Comparison of ENCODE assay signal across 8 cellular contexts in genomic region chr20:3204124-3204794, GRCh38. TPM values are rescaled to one million over a fixed set of nuclear protein-coding genes. Genes with fewer than 3 reads are reported as not detected.
DNase-seq lines count a peak whose midpoint lies in the region; ATAC-seq lines count a peak whose summit lies in the region.

DDRGK1 (minus strand) TSS chr20:3204682; CDS start chr20:3204627, 55 bp downstream.

- H3K9ac ChIP-seq in mesenchymal stem cell (ENCODE audit: low read length): peak within 1 kb of the TSS; percentile 95

- 4% methylated on average over 44 of the region's 48 CpGs for WGBS in mesenchymal stem cell

- peak within 1 kb of the TSS; percentile 74 for H4K8ac ChIP-seq in mesenchymal stem cell (ENCODE audit: low read length)

- peaks cover 30% of the 10 kb centered on the region for H3K79me1 ChIP-seq in mesenchymal stem cell (replicated peaks; ENCODE audit: low read length, poor library complexity, severe bottlenecking)

- H3K14ac ChIP-seq in mesenchymal stem cell (ENCODE audit: low read length in 2 of 2): peak within 1 kb of the TSS in 1 of 2 experiments; percentile 44

- H2AFZ ChIP-seq in mesenchymal stem cell (ENCODE audit: low read depth, low read length): peak within 1 kb of the TSS; percentile 54

- CTCF ChIA-PET in activated CD8-positive, alpha-beta memory T cell treated with anti-CD3 and anti-CD28 coated beads for 36 hours (lab: Charles Lee): interaction anchor here (0.8 to 1.6 kb wide), 2 partner anchors 14 to 150 kb away, joined by 3 to 5 read pairs; no protein-coding TSS in a partner anchor

- H2BK5ac ChIP-seq in mesenchymal stem cell (ENCODE audit: low read depth, low read length, poor library complexity, severe bottlenecking): no peak within 1 kb of the TSS

- no peaks in the 10 kb centered on the region for H3K27me3 ChIP-seq in CD4-positive, CD25-positive, alpha-beta regulatory T cell (ENCODE audit: control insufficient read depth, insufficient read depth, low read length)
- H3K27me3 ChIP-seq in mesenchymal stem cell (ENCODE audit: control insufficient read depth in 1 of 2, insufficient read depth in 1 of 2, low read length in 2 of 2): no peaks in the 10 kb centered on the region

- peaks cover 0 to 2% (median 0%) of the 10 kb centered on the region in 7 donors for H3K9me3 Mint-ChIP-seq in CD4-positive, CD25-positive, alpha-beta regulatory T cell
- H3K9me3 Mint-ChIP-seq in effector memory CD8-positive, alpha-beta T cell: no peaks in the 10 kb centered on the region

- H3K27ac Mint-ChIP-seq in CD4-positive, CD25-positive, alpha-beta regulatory T cell: peak within 1 kb of the TSS; percentile 97 to 98 (median 98)
- peak within 1 kb of the TSS; percentile 96 to 99 for H3K27ac Mint-ChIP-seq in effector memory CD8-positive, alpha-beta T cell

- DNase-seq in CD4-positive, CD25-positive, alpha-beta regulatory T cell: peak; percentile 78 to 91 (median 91)
- DNase-seq in HK-2 (ENCODE audit: unreplicated experiment): peak; percentile 90
- DNase-seq in NOMO-1 (lab: John Stamatoyannopoulos, UW; ENCODE audit: unreplicated experiment in 2 of 2): peak; percentile 70 to 74
- DNase-seq in effector memory CD8-positive, alpha-beta T cell: peak; percentile 90 to 95 (median 92)
- peak; percentile 85 for DNase-seq in mesenchymal stem cell
- DNase-seq in stimulated activated CD8-positive, alpha-beta memory T cell treated with anti-CD3 and anti-CD28 coated beads, Interleukin-12 subunit alpha, Interleukin-12 subunit beta, amount 100 ng/mL, for 24 hours (ENCODE audit: extremely low read depth): peak; percentile 70

- H3K4me1 ChIP-seq in CD4-positive, CD25-positive, alpha-beta regulatory T cell (ENCODE audit: control insufficient read depth, insufficient read depth, low read length, poor library complexity, severe bottlenecking): peaks cover 24% of the 10 kb centered on the region
- peaks cover 14% of the 10 kb centered on the region for H3K4me1 ChIP-seq in mesenchymal stem cell (ENCODE audit: control insufficient read depth, insufficient read depth, low read depth, low read length)

- H2AK5ac ChIP-seq in mesenchymal stem cell (ENCODE audit: low read length, severe bottlenecking): no peak within 1 kb of the TSS

- H3K4me3 ChIP-seq in CD4-positive, CD25-positive, alpha-beta regulatory T cell (ENCODE audit: low read depth, low read length): peak within 1 kb of the TSS; percentile 78
- peak within 1 kb of the TSS; percentile 80 to 89 for H3K4me3 ChIP-seq in mesenchymal stem cell (ENCODE audit: insufficient read depth in 1 of 2, low read depth in 1 of 2, low read length in 2 of 2)

- H2BK15ac ChIP-seq in mesenchymal stem cell (ENCODE audit: low read depth, poor library complexity, severe bottlenecking): peak within 1 kb of the TSS; percentile 76

- peak within 1 kb of the TSS; percentile 71 for H2BK120ac ChIP-seq in mesenchymal stem cell (ENCODE audit: low read depth, low read length)

- peaks cover 0 to 35% (median 24%) of the 10 kb centered on the region in 4 donors for H3K4me1 Mint-ChIP-seq in CD4-positive, CD25-positive, alpha-beta regulatory T cell
- peaks cover 21 to 28% of the 10 kb centered on the region in 2 donors for H3K4me1 Mint-ChIP-seq in effector memory CD8-positive, alpha-beta T cell (ENCODE audit: low read depth in 2 of 2)

- peaks cover 17% of the 10 kb centered on the region for H3K36me3 ChIP-seq in CD4-positive, CD25-positive, alpha-beta regulatory T cell (ENCODE audit: control insufficient read depth, insufficient read depth, low read length)
- H3K36me3 ChIP-seq in mesenchymal stem cell (ENCODE audit: control insufficient read depth in 1 of 2, insufficient read depth in 2 of 2, low read depth in 1 of 2, low read length in 2 of 2): peaks cover 28 to 35% of the 10 kb centered on the region in 2 experiments

- POLR2A ChIA-PET in activated CD8-positive, alpha-beta memory T cell treated with anti-CD3 and anti-CD28 coated beads for 36 hours (lab: Charles Lee): interaction anchor here (1.3 to 1.8 kb wide), 4 partner anchors 11 to 157 kb away, joined by 3 to 9 read pairs (median 4); partner anchors contain the start of genes FASTKD5 and UBOX5

- no peak within 1 kb of the TSS for H2BK12ac ChIP-seq in mesenchymal stem cell (ENCODE audit: low read length in 2 of 2)

- H3K18ac ChIP-seq in mesenchymal stem cell (ENCODE audit: low read depth in 1 of 2, low read length in 2 of 2): peak within 1 kb of the TSS; percentile 67 to 94

- H3K36me3 Mint-ChIP-seq in CD4-positive, CD25-positive, alpha-beta regulatory T cell: peaks cover 13% of the 10 kb centered on the region
- H3K36me3 Mint-ChIP-seq in effector memory CD8-positive, alpha-beta T cell (ENCODE audit: insufficient read depth): peaks cover 50% of the 10 kb centered on the region

- peak within 1 kb of the TSS; percentile 57 for H4K91ac ChIP-seq in mesenchymal stem cell (ENCODE audit: low read length)

- peak; percentile 85 to 87 for ATAC-seq in CD4-positive, CD25-positive, alpha-beta regulatory T cell (ENCODE audit: low read depth in 2 of 2)
- peak; percentile 79 for ATAC-seq in GM19438 (IDR thresholded peaks at IDR 0.05; ENCODE audit: low read depth, unreplicated experiment)
- peak; percentile 84 for ATAC-seq in effector memory CD8-positive, alpha-beta T cell (replicated peaks)

- no peaks in the 10 kb centered on the region for H3K27me3 Mint-ChIP-seq in CD4-positive, CD25-positive, alpha-beta regulatory T cell
- no peaks in the 10 kb centered on the region for H3K27me3 Mint-ChIP-seq in effector memory CD8-positive, alpha-beta T cell

- H3K23ac ChIP-seq in mesenchymal stem cell (ENCODE audit: low read length in 2 of 2): peak within 1 kb of the TSS in 1 of 2 experiments; percentile 41

- peak within 1 kb of the TSS; percentile 79 for H3K27ac ChIP-seq in CD4-positive, CD25-positive, alpha-beta regulatory T cell (ENCODE audit: insufficient read depth, low read length, poor library complexity, severe bottlenecking)
- peak within 1 kb of the TSS; percentile 77 for H3K27ac ChIP-seq in mesenchymal stem cell (ENCODE audit: low read length, poor library complexity, severe bottlenecking)

- H3K4ac ChIP-seq in mesenchymal stem cell (ENCODE audit: low read depth in 1 of 2, low read length in 2 of 2): peak within 1 kb of the TSS; percentile 48 to 62

- H3K4me2 ChIP-seq in mesenchymal stem cell (ENCODE audit: low read length, poor library complexity, severe bottlenecking): peak within 1 kb of the TSS; percentile 72

- no peaks in the 10 kb centered on the region for H3K9me3 ChIP-seq in CD4-positive, CD25-positive, alpha-beta regulatory T cell (ENCODE audit: control insufficient read depth in 2 of 2, low read length in 2 of 2)
- H3K9me3 ChIP-seq in mesenchymal stem cell (ENCODE audit: control insufficient read depth, low read length): no peaks in the 10 kb centered on the region

- H3K4me3 Mint-ChIP-seq in CD4-positive, CD25-positive, alpha-beta regulatory T cell: peak within 1 kb of the TSS; percentile 94 to 98 (median 95)
- H3K4me3 Mint-ChIP-seq in effector memory CD8-positive, alpha-beta T cell: peak within 1 kb of the TSS; percentile 98 to 99

RNA-seq across cellular contexts. Expression of gene DDRGK1, which starts in this region (rescaled TPM):
- total RNA-seq in CD4-positive, CD25-positive, alpha-beta regulatory T cell: 39.2 TPM
- 10 to 100 TPM; 44.7 to 53.8 (median 49.5) TPM for polyA plus RNA-seq in CD4-positive, CD25-positive, alpha-beta regulatory T cell
- total RNA-seq in activated CD8-positive, alpha-beta memory T cell treated with anti-CD3 and anti-CD28 coated beads for 36 hours: 10 to 100 TPM; 78.6 to 79.1 TPM
- polyA plus RNA-seq in mesenchymal stem cell (2013, experiment 1 of 2): 38.3 TPM
- polyA plus RNA-seq in mesenchymal stem cell (2013, experiment 2 of 2): 39.7 TPM

Comparison
In these comparisons a context has a peak if more than half of its experiments do, and no peak if none do; other contexts are left out.
1. Peak in every context shown above with its lines: DNase-seq, ATAC-seq, H3K4me3 ChIP-seq and H3K27ac ChIP-seq.